ENCODE assay signal across 9 cellular contexts in the genomic region with DNA sequence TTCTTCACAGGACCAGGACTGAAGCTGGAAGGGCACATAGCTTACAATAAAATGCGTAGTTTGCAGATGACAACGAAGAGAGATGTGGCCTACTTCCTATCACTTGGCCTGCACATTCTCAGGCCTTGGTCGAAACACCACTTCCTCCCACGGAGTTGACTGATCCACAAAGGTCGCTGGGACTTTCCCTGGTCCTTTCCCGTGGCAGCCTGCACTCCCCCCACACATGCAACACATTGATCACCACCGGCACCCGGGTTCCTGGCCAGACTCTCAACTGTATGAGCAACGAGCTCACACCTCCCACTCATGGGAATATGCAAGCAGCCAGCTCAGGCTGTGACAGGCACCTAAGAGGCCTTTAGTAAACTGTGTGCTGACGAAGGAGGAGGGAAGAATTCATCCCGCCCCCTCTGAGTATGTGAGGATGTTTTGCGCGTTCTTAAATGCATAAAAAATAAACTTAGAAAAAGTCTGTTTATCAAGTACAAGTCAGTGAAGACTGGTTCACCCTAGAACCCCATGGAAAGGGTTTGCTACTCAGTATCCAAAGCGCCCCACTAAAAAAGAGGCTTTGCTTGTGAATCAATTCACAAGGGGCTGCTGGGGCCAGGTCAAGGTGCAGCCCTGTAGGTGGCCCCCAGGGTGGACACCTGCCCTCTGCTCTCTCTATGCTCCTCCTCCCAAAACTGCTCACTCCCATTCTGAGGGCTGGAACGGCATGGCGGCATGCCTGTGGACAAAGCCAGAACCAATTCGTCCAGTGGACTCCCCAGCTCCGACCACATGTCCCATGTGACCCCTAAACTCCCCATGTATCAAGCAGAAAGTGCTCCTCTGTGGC.
DNase-seq lines count a peak whose midpoint lies in the region; ATAC-seq and TF ChIP-seq lines count a peak whose summit lies in the region.
"Had no signal": no experiment of that assay in that cellular context is flagged by ENCODE, and none has a peak within 500 bp of the region (broad histone marks: within the 10 kb centered on the region; RNA-seq: fewer than 3 reads in every experiment).

No MANE protein-coding gene starts in this region.

- H3K27me3 Mint-ChIP-seq in activated CD4-positive, alpha-beta T cell treated with anti-CD3 and anti-CD28 coated beads, Interleukin-2, amount 10 ng/mL, durations not matched to agents 24 days and 14 days: no peaks in the 10 kb centered on the region
- no peaks in the 10 kb centered on the region for H3K27me3 Mint-ChIP-seq in effector memory CD8-positive, alpha-beta T cell
- H3K27me3 Mint-ChIP-seq in mesothelial cell of epicardium (ENCODE audit: low read depth): no peaks in the 10 kb centered on the region

- DNase-seq in activated CD4-positive, alpha-beta T cell treated with anti-CD3 and anti-CD28 coated beads, Interleukin-2, amount 10 ng/mL, durations not matched to agents 24 days and 14 days: peak; percentile 91
- DNase-seq in effector memory CD8-positive, alpha-beta T cell: peak; percentile 64 to 68 (median 67)
- peak; percentile 36 for DNase-seq in stimulated activated CD8-positive, alpha-beta memory T cell treated with anti-CD3 and anti-CD28 coated beads, Interleukin-15, amount 100 ng/mL, for 24 hours (ENCODE audit: low read depth)
- DNase-seq in mesothelial cell of epicardium (ENCODE audit: low spot score in 2 of 2, unreplicated experiment in 2 of 2) (no peak), NCI-H146 (lab: John Stamatoyannopoulos, UW) (no peak), adrenal gland (no peak)
- DNase-seq: heart left ventricle had no signal

- intact Hi-C loops in activated CD4-positive, alpha-beta T cell treated with anti-CD3 and anti-CD28 coated beads, Interleukin-2, amount 10 ng/mL, durations not matched to agents 24 days and 14 days (cut with micrococcal nuclease): loop anchor here (1.0 to 2.0 kb wide), 6 partner anchors 16 to 610 kb away; a partner anchor contains a TSS
- intact Hi-C loops in adrenal gland (cut with DNase I): no loop called here

- peaks cover 42% of the 10 kb centered on the region for H3K4me1 Mint-ChIP-seq in activated CD4-positive, alpha-beta T cell treated with anti-CD3 and anti-CD28 coated beads, Interleukin-2, amount 10 ng/mL, durations not matched to agents 24 days and 14 days
- H3K4me1 Mint-ChIP-seq in effector memory CD8-positive, alpha-beta T cell (ENCODE audit: low read depth in 2 of 2): peaks cover 29 to 34% of the 10 kb centered on the region in 2 donors
- no peaks in the 10 kb centered on the region for H3K4me1 Mint-ChIP-seq in mesothelial cell of epicardium

- TF ChIP-seq POLR2A in adrenal gland (IDR thresholded peaks at IDR 0.05): no peak

- H3K4me3 Mint-ChIP-seq in activated CD4-positive, alpha-beta T cell treated with anti-CD3 and anti-CD28 coated beads, Interleukin-2, amount 10 ng/mL, durations not matched to agents 24 days and 14 days: peak overlapping the region; percentile 52
- H3K4me3 Mint-ChIP-seq in effector memory CD8-positive, alpha-beta T cell: peak overlapping the region; percentile 61 to 62
- no peak overlapping the region for H3K4me3 Mint-ChIP-seq in mesothelial cell of epicardium

- H3K27ac Mint-ChIP-seq in activated CD4-positive, alpha-beta T cell treated with anti-CD3 and anti-CD28 coated beads, Interleukin-2, amount 10 ng/mL, durations not matched to agents 24 days and 14 days: peak overlapping the region; percentile 94
- H3K27ac Mint-ChIP-seq in effector memory CD8-positive, alpha-beta T cell: peak overlapping the region; percentile 97 to 99
- no peak overlapping the region for H3K27ac Mint-ChIP-seq in mesothelial cell of epicardium

- WGBS in adrenal gland, 4 donors: 81 to 89% (median 84%) methylated on average over 15 to 18 of the region's 18 CpGs

- TF ChIP-seq CTCF in mesothelial cell of epicardium (IDR thresholded peaks at IDR 0.05; ENCODE audit: unreplicated experiment): no peak
- no peak for TF ChIP-seq CTCF in adrenal gland (IDR thresholded peaks at IDR 0.05)

- peaks cover 15% of the 10 kb centered on the region for H3K9me3 Mint-ChIP-seq in activated CD4-positive, alpha-beta T cell treated with anti-CD3 and anti-CD28 coated beads, Interleukin-2, amount 10 ng/mL, durations not matched to agents 24 days and 14 days
- H3K9me3 Mint-ChIP-seq in effector memory CD8-positive, alpha-beta T cell: peaks cover 0 to 1% of the 10 kb centered on the region in 2 donors
- H3K9me3 Mint-ChIP-seq in mesothelial cell of epicardium: peaks cover 63% of the 10 kb centered on the region

- no peaks in the 10 kb centered on the region for H3K27me3 ChIP-seq in adrenal gland
- H3K27me3 ChIP-seq: heart left ventricle had no signal

- H3K27ac ChIP-seq in adrenal gland: no peak overlapping the region

- peaks cover 30% of the 10 kb centered on the region for H3K36me3 Mint-ChIP-seq in activated CD4-positive, alpha-beta T cell treated with anti-CD3 and anti-CD28 coated beads, Interleukin-2, amount 10 ng/mL, durations not matched to agents 24 days and 14 days (ENCODE audit: low read depth)
- H3K36me3 Mint-ChIP-seq in effector memory CD8-positive, alpha-beta T cell (ENCODE audit: insufficient read depth): peaks cover 12% of the 10 kb centered on the region
- H3K36me3 Mint-ChIP-seq in mesothelial cell of epicardium: peaks cover 44% of the 10 kb centered on the region

- H3K9me3 ChIP-seq in adrenal gland (replicated peaks in 1 of 3): no peaks in the 10 kb centered on the region

- H3K4me3 ChIP-seq in adrenal gland: no peak overlapping the region
- H3K4me3 ChIP-seq: heart left ventricle had no signal

- no peaks in the 10 kb centered on the region for H3K36me3 ChIP-seq in adrenal gland (replicated peaks in 1 of 2)
- H3K36me3 ChIP-seq: heart left ventricle had no signal

- no peaks in the 10 kb centered on the region for H3K4me1 ChIP-seq in adrenal gland (replicated peaks in 1 of 2)
- H3K4me1 ChIP-seq: heart left ventricle had no signal

- ATAC-seq in GM18858 (IDR thresholded peaks at IDR 0.05; ENCODE audit: unreplicated experiment) (peak; percentile 96), HG02981 (IDR thresholded peaks at IDR 0.05; ENCODE audit: unreplicated experiment) (peak; percentile 92)
- ATAC-seq in effector memory CD8-positive, alpha-beta T cell (replicated peaks): peak; percentile 82

Comparison
In these comparisons a context has a peak if more than half of its experiments do, and no peak if none do; other contexts are left out.
1. DNase-seq: peak in activated CD4-positive, alpha-beta T cell treated with anti-CD3 and anti-CD28 coated beads, Interleukin-2, amount 10 ng/mL, durations not matched to agents 24 days and 14 days (single experiment), effector memory CD8-positive, alpha-beta T cell (3 of 3) and stimulated activated CD8-positive, alpha-beta memory T cell treated with anti-CD3 and anti-CD28 coated beads, Interleukin-15, amount 100 ng/mL, for 24 hours (single experiment); none in mesothelial cell of epicardium (0 of 2), NCI-H146 (single experiment) and adrenal gland (0 of 7).
2. Peak in every context shown above with its lines, with median percentiles within 50 percentile points of each other: ATAC-seq.